ENCODE assay signal across 23 cellular contexts in genomic region chr10:118807512-118808305, GRCh38.
"Had no signal": no experiment of that assay in that cellular context is flagged by ENCODE, and none has a peak within 500 bp of the region (broad histone marks: within the 10 kb centered on the region; RNA-seq: fewer than 3 reads in every experiment).

No MANE protein-coding gene starts in this region.

- ATAC-seq: effector memory CD8-positive, alpha-beta T cell; mucosa of descending colon; psoas muscle; stimulated activated memory B cell treated with anti-CD40 and anti-IgM and Interleukin-4, amounts not matched to agents 10 μg/mL and 1 μg/mL and 100 μg/mL, for 72 hours; stimulated activated naive CD8-positive, alpha-beta T cell treated with anti-CD3 and anti-CD28 coated beads, Interleukin-15, Interleukin-2, amounts not matched to agents 100 U/mL and 50 U/mL, for 24 hours had no signal

- DNase-seq: effector memory CD8-positive, alpha-beta T cell; erythroblast; esophagus squamous epithelium; hypothalamus; immature natural killer cell; kidney glomerular epithelial cell; mucosa of descending colon; naive B cell; psoas muscle; right cardiac atrium; sigmoid colon; stimulated activated CD4-positive, alpha-beta T cell treated with anti-CD3 and anti-CD28 coated beads, Interleukin-4, amount 100 ng/mL, for 4 hours; stimulated activated naive CD8-positive, alpha-beta T cell treated with anti-CD3 and anti-CD28 coated beads, Interleukin-15, Interleukin-2, amounts not matched to agents 100 U/mL and 50 U/mL, for 24 hours had no signal

- H3K9me3 ChIP-seq: esophagus squamous epithelium, mucosa of descending colon, psoas muscle, sigmoid colon, thoracic aorta, tibial nerve, vagina had no signal

- H3K36me3 ChIP-seq: esophagus squamous epithelium, neural progenitor cell, sigmoid colon, thoracic aorta, tibial nerve, vagina had no signal

- H3K4me3 Mint-ChIP-seq: effector memory CD8-positive, alpha-beta T cell; immature natural killer cell; memory B cell; mesothelial cell of epicardium; naive B cell; nephron; neural progenitor cell; stimulated activated memory B cell treated with anti-CD40 and anti-IgM and Interleukin-4, amounts not matched to agents 10 μg/mL and 1 μg/mL and 100 μg/mL, for 72 hours had no signal

- H3K27ac ChIP-seq: coronary artery, esophagus squamous epithelium, neural progenitor cell, psoas muscle, sigmoid colon, thoracic aorta, tibial nerve, vagina had no signal

- H3K4me1 ChIP-seq: esophagus squamous epithelium, psoas muscle, sigmoid colon, tibial nerve, vagina had no signal

- H3K27me3 ChIP-seq: neural progenitor cell, sigmoid colon, tibial nerve, vagina had no signal

- H3K4me3 ChIP-seq: coronary artery, esophagus squamous epithelium, lung, mucosa of descending colon, neural progenitor cell, psoas muscle, sigmoid colon, thoracic aorta, tibial nerve, vagina had no signal

- H3K27ac Mint-ChIP-seq: effector memory CD8-positive, alpha-beta T cell; immature natural killer cell; memory B cell; mesothelial cell of epicardium; nephron; neural progenitor cell; stimulated activated memory B cell treated with anti-CD40 and anti-IgM and Interleukin-4, amounts not matched to agents 10 μg/mL and 1 μg/mL and 100 μg/mL, for 72 hours had no signal

- H3K9me3 Mint-ChIP-seq: effector memory CD8-positive, alpha-beta T cell; immature natural killer cell; memory B cell; mesothelial cell of epicardium; naive B cell; nephron; neural progenitor cell; stimulated activated memory B cell treated with anti-CD40 and anti-IgM and Interleukin-4, amounts not matched to agents 10 μg/mL and 1 μg/mL and 100 μg/mL, for 72 hours had no signal

- H3K4me1 Mint-ChIP-seq: immature natural killer cell; memory B cell; naive B cell; nephron; stimulated activated memory B cell treated with anti-CD40 and anti-IgM and Interleukin-4, amounts not matched to agents 10 μg/mL and 1 μg/mL and 100 μg/mL, for 72 hours had no signal

- H3K36me3 Mint-ChIP-seq: immature natural killer cell; memory B cell; mesothelial cell of epicardium; naive B cell; neural progenitor cell; stimulated activated memory B cell treated with anti-CD40 and anti-IgM and Interleukin-4, amounts not matched to agents 10 μg/mL and 1 μg/mL and 100 μg/mL, for 72 hours had no signal
